ENCODE assay signal across 1 cellular context in genomic region chr20:45781391-45781931, GRCh38.
TF ChIP-seq lines count a peak whose summit lies in the region.

No MANE protein-coding gene starts in this region.

TF ChIP-seq in HEK293, 187 proteins besides CTCF, POLR2A, EP300 and RAD21 (continued from another document):
- TF ChIP-seq ZNF704 (tag by site-specific recombination; IDR thresholded peaks at IDR 0.05) (no peak), TCF7L2 (IDR thresholded peaks at IDR 0.05; ENCODE audit: borderline replicate concordance, low read depth, low read length) (no peak), YY2 (tag by site-specific recombination; IDR thresholded peaks at IDR 0.05) (no peak), SP3 (tag by site-specific recombination; IDR thresholded peaks at IDR 0.05) (no peak), REST (tag by site-specific recombination; IDR thresholded peaks at IDR 0.05) (peak; percentile 67), SP7 (tag by site-specific recombination; IDR thresholded peaks at IDR 0.05) (peak; percentile 71), ZNF169 (tag by site-specific recombination; IDR thresholded peaks at IDR 0.05) (no peak), ZNF23 (tag by site-specific recombination; IDR thresholded peaks at IDR 0.05; ENCODE audit: borderline replicate concordance) (no peak), ZNF112 (tag by site-specific recombination; IDR thresholded peaks at IDR 0.05) (no peak), ZNF571 (tag by site-specific recombination; IDR thresholded peaks at IDR 0.05) (no peak), ZNF394 (tag by site-specific recombination; IDR thresholded peaks at IDR 0.05; ENCODE audit: borderline replicate concordance) (0 out of 2 replicates have a peak, but pooled peaks have one; percentile 12), ZNF2 (tag by site-specific recombination; IDR thresholded peaks at IDR 0.05) (no peak), ZNF18 (tag by site-specific recombination; IDR thresholded peaks at IDR 0.05) (peak; percentile 46; the same call in 1 of the 2 replicates), KLF8 (tag by site-specific recombination; IDR thresholded peaks at IDR 0.05) (0 out of 2 replicates have a peak, but pooled peaks have one; percentile 13), GLIS1 (tag by site-specific recombination; IDR thresholded peaks at IDR 0.05) (peak; percentile 56), SP2 (tag by site-specific recombination; IDR thresholded peaks at IDR 0.05) (no peak), ZBTB10 (tag by site-specific recombination; IDR thresholded peaks at IDR 0.05) (no peak), ZBTB8A (tag by site-specific recombination; IDR thresholded peaks at IDR 0.05) (no peak), ZIC2 (tag by site-specific recombination; IDR thresholded peaks at IDR 0.05) (peak; percentile 77), ZBTB48 (tag by site-specific recombination; IDR thresholded peaks at IDR 0.05) (peak; percentile 56; the same call in 1 of the 2 replicates)
